ENCODE assay signal across 22 cellular contexts in the genomic region with DNA sequence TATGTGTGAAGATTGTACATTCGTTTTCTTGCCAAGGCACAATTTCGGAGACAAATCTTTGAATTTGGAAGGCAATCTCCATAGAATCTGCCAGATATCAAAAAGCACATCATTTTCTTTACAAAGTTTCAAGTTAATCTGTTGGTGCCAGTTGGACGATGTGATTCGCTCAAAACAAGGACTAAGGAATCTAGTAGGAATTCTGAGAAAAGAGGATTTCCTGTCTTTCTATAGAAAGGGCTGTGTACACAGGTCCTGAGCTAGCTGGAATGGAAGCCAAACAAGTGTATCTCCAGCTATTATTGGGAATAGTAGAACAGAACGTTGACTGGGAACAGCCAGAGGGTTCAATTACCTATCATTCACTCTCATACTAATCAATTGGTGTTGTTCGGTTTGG.
"Had no signal": no experiment of that assay in that cellular context is flagged by ENCODE, and none has a peak within 500 bp of the region (broad histone marks: within the 10 kb centered on the region; RNA-seq: fewer than 3 reads in every experiment).

No MANE protein-coding gene starts in this region.

- H3K27me3 ChIP-seq: dorsolateral prefrontal cortex, esophagus muscularis mucosa, gastroesophageal sphincter, suprapubic skin, thyroid gland, upper lobe of left lung, uterus had no signal

- H3K9me3 ChIP-seq: esophagus muscularis mucosa, gastroesophageal sphincter, left ventricle myocardium inferior, lower lobe of right lung, prostate gland, suprapubic skin, thyroid gland, upper lobe of left lung, uterus had no signal

- H3K9ac ChIP-seq: parathyroid adenoma had no signal

- ATAC-seq: gastroesophageal sphincter; lower lobe of right lung; naive thymus-derived CD4-positive, alpha-beta T cell; stimulated activated effector memory CD8-positive, alpha-beta T cell treated with anti-CD3 and anti-CD28 coated beads, Interleukin-12 subunit alpha, Interleukin-12 subunit beta, amount 100 ng/mL, for 72 hours; stimulated activated naive CD8-positive, alpha-beta T cell treated with anti-CD3 and anti-CD28 coated beads, Interleukin-15, Interleukin-2, amounts not matched to agents 100 U/mL and 50 U/mL, for 24 hours had no signal

- H3K4me3 ChIP-seq: coronary artery, dorsolateral prefrontal cortex, esophagus muscularis mucosa, gastroesophageal sphincter, left ventricle myocardium inferior, lower lobe of right lung, prostate gland, suprapubic skin, thyroid gland, upper lobe of left lung, uterus had no signal

- DNase-seq: dorsolateral prefrontal cortex; effector CD8-positive, alpha-beta T cell; foreskin fibroblast; glutamatergic neuron; immature natural killer cell; left ventricle myocardium inferior; lower lobe of right lung; naive thymus-derived CD4-positive, alpha-beta T cell; stimulated activated CD4-positive, alpha-beta T cell treated with anti-CD3 and anti-CD28 coated beads, Interleukin-4, amount 100 ng/mL, for 1 hour; stimulated activated CD8-positive, alpha-beta memory T cell treated with anti-CD3 and anti-CD28 coated beads, Interleukin-4, amount 100 ng/mL, for 48 hours; stimulated activated naive CD8-positive, alpha-beta T cell treated with anti-CD3 and anti-CD28 coated beads, Interleukin-15, Interleukin-2, amounts not matched to agents 100 U/mL and 50 U/mL, for 24 hours; thyroid gland; upper lobe of left lung; uterus had no signal

- H3K36me3 ChIP-seq: esophagus muscularis mucosa, gastroesophageal sphincter, left ventricle myocardium inferior, lower lobe of right lung, prostate gland, suprapubic skin, thyroid gland, upper lobe of left lung, uterus had no signal

- H3K79me2 ChIP-seq: parathyroid adenoma had no signal

- H3K4me1 ChIP-seq: lower lobe of right lung, parathyroid adenoma, prostate gland, thyroid gland, uterus had no signal

- H2AFZ ChIP-seq: parathyroid adenoma had no signal

- H3K27ac ChIP-seq: dorsolateral prefrontal cortex, epithelial cell of prostate, left ventricle myocardium inferior, lower lobe of right lung, parathyroid adenoma, prostate gland, suprapubic skin, thyroid gland, upper lobe of left lung, uterus had no signal
